In the genomic region with DNA sequence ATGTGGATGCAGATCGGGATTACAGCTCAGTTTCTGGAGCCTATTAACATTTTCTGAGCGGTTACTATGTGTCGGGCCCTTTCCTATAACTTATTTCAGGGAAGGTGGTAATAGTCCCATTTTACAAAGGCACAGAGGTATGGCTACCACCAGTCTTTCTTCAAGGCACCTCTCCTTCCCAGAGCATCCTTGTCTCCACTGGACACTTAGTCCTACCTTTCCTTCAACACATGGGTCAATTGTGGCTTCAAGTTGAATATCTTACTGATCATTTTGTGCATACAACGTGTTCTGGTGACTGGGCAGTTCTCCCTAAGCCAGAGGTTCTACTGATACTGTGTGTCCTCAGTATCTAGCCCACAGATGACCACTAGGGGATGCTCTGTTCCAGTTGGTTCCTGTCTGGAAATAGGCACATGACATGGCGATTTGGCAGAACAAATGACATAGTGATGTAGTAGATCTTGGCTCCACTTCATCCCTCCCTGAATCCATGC, we compare ENCODE assay signal across 8 cellular contexts.
DNase-seq lines count a peak whose midpoint lies in the region; ATAC-seq and FAIRE-seq lines count a peak whose summit lies in the region.

No MANE protein-coding gene starts in this region.

- H3K27me3 ChIP-seq in ACC112 (ENCODE audit: insufficient read depth, low read length), result no peaks in the 10 kb centered on the region

- peak overlapping the region; percentile 59 for H3K4me3 ChIP-seq in ACC112 (ENCODE audit: low read depth, low read length)

- ATAC-seq in GM18502 (IDR thresholded peaks at IDR 0.05; ENCODE audit: poor library complexity, unreplicated experiment) (peak; percentile 73), HG03159 (IDR thresholded peaks at IDR 0.05; ENCODE audit: unreplicated experiment) (peak; percentile 77)
- peak; percentile 73 to 83 for ATAC-seq in naive thymus-derived CD8-positive, alpha-beta T cell

- no peaks in the 10 kb centered on the region for H3K79me2 ChIP-seq in ACC112 (ENCODE audit: control insufficient read depth, insufficient read depth, low read length, unreplicated experiment)

- H3K27ac ChIP-seq in ACC112 (ENCODE audit: low read depth, low read length) (no peak overlapping the region), epithelial cell of prostate (no peak overlapping the region)

- POLR2A ChIA-PET in naive thymus-derived CD8-positive, alpha-beta T cell (lab: Charles Lee), result no interaction called here

- peaks cover 7 to 15% (median 11%) of the 10 kb centered on the region in 4 donors for H3K4me1 Mint-ChIP-seq in naive thymus-derived CD8-positive, alpha-beta T cell

- peak overlapping the region; percentile 55 for H2AFZ ChIP-seq in ACC112 (ENCODE audit: low read length, unreplicated experiment)

- H3K36me3 ChIP-seq in ACC112 (ENCODE audit: insufficient read depth, low read length), result no peaks in the 10 kb centered on the region

- H3K27me3 Mint-ChIP-seq in naive thymus-derived CD8-positive, alpha-beta T cell, result peaks cover 0 to 4% (median 0%) of the 10 kb centered on the region in 5 donors

- peak overlapping the region in 2 of 10 donors; percentile 57 to 82 for H3K27ac Mint-ChIP-seq in naive thymus-derived CD8-positive, alpha-beta T cell

- peaks cover 0 to 2% (median 0%) of the 10 kb centered on the region in 3 donors for H3K36me3 Mint-ChIP-seq in naive thymus-derived CD8-positive, alpha-beta T cell

- H3K4me1 ChIP-seq in ACC112 (ENCODE audit: control insufficient read depth, insufficient read depth, low read length, unreplicated experiment), result peaks cover 9% of the 10 kb centered on the region

- DNase-seq in NCI-H748 treated with DMSO at 0.1 percent for 48 hours (lab: John Stamatoyannopoulos, UW), result peak; percentile 66
- peak; percentile 37 to 42 for DNase-seq in activated CD4-positive, alpha-beta T cell treated with anti-CD3 and anti-CD28 coated beads, Interleukin-2, amount 50 U/mL, for 4 hours
- DNase-seq in epithelial cell of prostate (ENCODE audit: low read depth, low spot score), result peak; percentile 53
- DNase-seq in naive thymus-derived CD8-positive, alpha-beta T cell, result peak in 8 of 10 donors; percentile 13 to 45 (median 30)
- peak; percentile 76 for DNase-seq in urothelium cell line (ENCODE audit: low spot score)

- peak overlapping the region in 7 of 10 donors; percentile 18 to 84 (median 61) for H3K4me3 Mint-ChIP-seq in naive thymus-derived CD8-positive, alpha-beta T cell

- FAIRE-seq in urothelium cell line (lab: Jason Lieb, UNC), result peak; percentile 96

- H3K9me3 Mint-ChIP-seq in naive thymus-derived CD8-positive, alpha-beta T cell, result peaks cover 0 to 3% (median 0%) of the 10 kb centered on the region in 9 donors
